1 cellular context compared by ENCODE assay signal in genomic region chr11:111018571-111018970, GRCh38.
TF ChIP-seq lines count a peak whose summit lies in the region.

No MANE protein-coding gene starts in this region.

TF ChIP-seq in IMR-90, 13 proteins besides CTCF, POLR2A, EP300 and RAD21 (continued from another document):
- TF ChIP-seq USF2 (IDR thresholded peaks at IDR 0.05; ENCODE audit: low read depth, low read length) (no peak), SMC3 (IDR thresholded peaks at IDR 0.05; ENCODE audit: low read depth, low read length) (no peak), MAFK (IDR thresholded peaks at IDR 0.05; ENCODE audit: low read depth, low read length) (no peak), FOS (IDR thresholded peaks at IDR 0.05; ENCODE audit: low read depth, low read length) (no peak), NFE2L2 (IDR thresholded peaks at IDR 0.05; ENCODE audit: low read depth, low read length) (no peak), CEBPB (IDR thresholded peaks at IDR 0.05; ENCODE audit: low read depth, low read length) (no peak), BHLHE40 (IDR thresholded peaks at IDR 0.05; ENCODE audit: low read depth, low read length) (no peak), CHD1 (IDR thresholded peaks at IDR 0.05; ENCODE audit: low read depth, low read length) (no peak)
TF ChIP-seq in IMR-90: peak in this region for 0.
